In the genomic region with DNA sequence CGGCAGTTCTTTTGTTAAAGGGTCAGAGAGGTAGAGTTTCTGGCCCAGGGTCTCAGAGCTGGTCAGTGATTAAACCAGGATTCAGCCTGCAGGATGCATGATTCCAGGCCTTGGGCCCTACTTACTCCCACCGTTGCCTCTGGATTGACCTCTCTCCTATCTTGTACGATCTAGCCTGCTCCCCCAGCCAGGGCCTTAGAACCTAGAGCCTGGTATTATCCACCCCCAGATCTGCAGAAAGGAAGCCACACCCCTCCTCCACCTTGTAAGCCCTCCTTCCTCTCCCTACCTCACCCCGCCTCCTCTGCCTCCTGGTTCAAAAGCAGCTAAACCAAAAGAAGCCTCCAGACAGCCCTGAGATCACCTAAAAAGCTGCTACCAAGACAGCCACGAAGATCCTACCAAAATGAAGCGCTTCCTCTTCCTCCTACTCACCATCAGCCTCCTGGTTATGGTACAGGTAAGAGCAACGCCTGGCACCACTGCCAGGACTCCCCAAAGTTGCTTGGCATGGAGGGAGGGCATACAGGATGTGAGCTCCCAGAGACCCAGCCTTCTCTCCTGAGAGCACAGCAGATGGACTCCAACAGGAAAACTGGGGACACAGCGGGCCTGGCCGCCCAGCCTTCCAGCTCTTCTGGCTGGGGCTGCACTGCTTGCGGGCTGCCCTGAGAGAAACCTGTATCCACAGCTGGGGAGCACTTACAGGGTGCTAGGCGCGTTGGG, we compare ENCODE assay signal across 9 cellular contexts. TPM values are rescaled to one million over a fixed set of nuclear protein-coding genes. Genes with fewer than 3 reads are reported as not detected.
A peak's percentile ranks its signal among the peaks of the same experiment; 100 is the strongest.
DNase-seq lines count a peak whose midpoint lies in the region; ATAC-seq and TF ChIP-seq lines count a peak whose summit lies in the region.
"Had no signal": no experiment of that assay in that cellular context is flagged by ENCODE, and none has a peak within 500 bp of the region (broad histone marks: within the 10 kb centered on the region; RNA-seq: fewer than 3 reads in every experiment).

A gene with protein sequence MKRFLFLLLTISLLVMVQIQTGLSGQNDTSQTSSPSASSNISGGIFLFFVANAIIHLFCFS (plus strand): TSS at position 347 of the 726 bp plus-strand sequence. CDS start 60 bp downstream, at position 407.

- intact Hi-C loops in naive thymus-derived CD4-positive, alpha-beta T cell (cut with micrococcal nuclease), result loop anchor here (1.0 to 5.0 kb wide), 4 partner anchors 10 to 205 kb away; a partner anchor contains a TSS
- intact Hi-C loops in PC-3 (cut with micrococcal nuclease), result no loop called here

- peak within 1 kb of the TSS; percentile 81 for H3K27ac Mint-ChIP-seq in activated T-cell treated with anti-CD3 and anti-CD28 coated beads, Interleukin-2, amount 50 U/mL, for 72 hours
- H3K27ac Mint-ChIP-seq in naive thymus-derived CD4-positive, alpha-beta T cell, result peak within 1 kb of the TSS; percentile 87 to 99 (median 93)

- H3K9ac ChIP-seq in PC-3 (ENCODE audit: low read length), result no peak within 1 kb of the TSS

- peak within 1 kb of the TSS; percentile 77 for H3K27ac ChIP-seq in naive thymus-derived CD4-positive, alpha-beta T cell (ENCODE audit: low read depth, low read length)
- no peak within 1 kb of the TSS for H3K27ac ChIP-seq in PC-3 (ENCODE audit: low read length)

- H3K9me2 ChIP-seq in PC-3 (replicated peaks; ENCODE audit: low read length), result no peaks in the 10 kb centered on the region

- H3F3A ChIP-seq in PC-3 (ENCODE audit: low read length, unreplicated experiment), result no peaks in the 10 kb centered on the region

- H3K36me3 ChIP-seq in naive thymus-derived CD4-positive, alpha-beta T cell (ENCODE audit: control insufficient read depth in 2 of 3, insufficient read depth in 3 of 3, low read length in 3 of 3), result peaks cover 0 to 35% (median 20%) of the 10 kb centered on the region in 3 experiments
- H3K36me3 ChIP-seq in PC-3 (ENCODE audit: low read depth, low read length), result no peaks in the 10 kb centered on the region

- peak within 1 kb of the TSS; percentile 96 to 97 for H3K4me3 Mint-ChIP-seq in activated T-cell treated with anti-CD3 and anti-CD28 coated beads, Interleukin-2, amount 50 U/mL, for 72 hours
- peak within 1 kb of the TSS; percentile 79 to 100 (median 95) for H3K4me3 Mint-ChIP-seq in naive thymus-derived CD4-positive, alpha-beta T cell

- peak; percentile 53 to 64 for ATAC-seq in activated T-cell treated with anti-CD3 and anti-CD28 coated beads, Interleukin-2, amount 50 U/mL, for 72 hours (replicated peaks in 1 of 2)
- peak; percentile 82 for ATAC-seq in naive thymus-derived CD4-positive, alpha-beta T cell
- ATAC-seq in PC-3 (no peak), HG02588 (IDR thresholded peaks at IDR 0.05; ENCODE audit: unreplicated experiment) (no peak), HG02970 (IDR thresholded peaks at IDR 0.05; ENCODE audit: low FRiP score, unreplicated experiment) (no peak)

- no peaks in the 10 kb centered on the region for H3K79me2 ChIP-seq in PC-3 (ENCODE audit: low read length)

- POLR2A ChIA-PET in naive thymus-derived CD4-positive, alpha-beta T cell (lab: Charles Lee), result interaction anchor here (0.6 to 35.3 kb wide), 22 partner anchors 9 to 284 kb away, joined by 3 to 1967 read pairs (median 4); a partner anchor contains a TSS
- POLR2A ChIA-PET in PC-3 (lab: Charles Lee; ENCODE audit: unreplicated experiment), result no interaction called here

- no peaks in the 10 kb centered on the region for H3K9me3 Mint-ChIP-seq in activated T-cell treated with anti-CD3 and anti-CD28 coated beads, Interleukin-2, amount 50 U/mL, for 72 hours
- H3K9me3 Mint-ChIP-seq in naive thymus-derived CD4-positive, alpha-beta T cell, result peaks cover 0 to 5% (median 0%) of the 10 kb centered on the region in 11 donors

- H3K4me1 Mint-ChIP-seq in activated T-cell treated with anti-CD3 and anti-CD28 coated beads, Interleukin-2, amount 50 U/mL, for 72 hours (ENCODE audit: low read depth), result peaks cover 78% of the 10 kb centered on the region
- H3K4me1 Mint-ChIP-seq in naive thymus-derived CD4-positive, alpha-beta T cell, result peaks cover 58 to 86% (median 66%) of the 10 kb centered on the region in 7 donors

- DNase-seq in NAMALWA (ENCODE audit: low spot score) (peak; percentile 70), PC-3 (no peak), epidermal melanocyte (ENCODE audit: insufficient read length, low spot score) (no peak)
- peak; percentile 72 to 76 for DNase-seq in activated T-cell treated with anti-CD3 and anti-CD28 coated beads, Interleukin-2, amount 50 U/mL, for 72 hours
- peak; percentile 24 to 87 (median 79) for DNase-seq in naive thymus-derived CD4-positive, alpha-beta T cell

- no peaks in the 10 kb centered on the region for H3K9me3 ChIP-seq in naive thymus-derived CD4-positive, alpha-beta T cell (ENCODE audit: control insufficient read depth in 2 of 3, low read length in 3 of 3)
- H3K9me3 ChIP-seq in PC-3 (ENCODE audit: low read length), result no peaks in the 10 kb centered on the region

- no peaks in the 10 kb centered on the region for H3K27me3 ChIP-seq in naive thymus-derived CD4-positive, alpha-beta T cell (ENCODE audit: control insufficient read depth in 2 of 2, insufficient read depth in 2 of 2, low read length in 2 of 2)
- no peaks in the 10 kb centered on the region for H3K27me3 ChIP-seq in PC-3 (ENCODE audit: low read length)

- no peaks in the 10 kb centered on the region for H4K20me1 ChIP-seq in PC-3 (ENCODE audit: low read length)

- no peak within 1 kb of the TSS for H2AFZ ChIP-seq in PC-3 (ENCODE audit: low read length)

- no peaks in the 10 kb centered on the region for H3K27me3 Mint-ChIP-seq in activated T-cell treated with anti-CD3 and anti-CD28 coated beads, Interleukin-2, amount 50 U/mL, for 72 hours (ENCODE audit: low read depth)
- H3K27me3 Mint-ChIP-seq in naive thymus-derived CD4-positive, alpha-beta T cell, result no peaks in the 10 kb centered on the region

- peaks cover 5 to 6% of the 10 kb centered on the region in 2 donors for H3K36me3 Mint-ChIP-seq in activated T-cell treated with anti-CD3 and anti-CD28 coated beads, Interleukin-2, amount 50 U/mL, for 72 hours (ENCODE audit: insufficient read depth in 2 of 2)
- H3K36me3 Mint-ChIP-seq in naive thymus-derived CD4-positive, alpha-beta T cell, result peaks cover 13 to 39% (median 27%) of the 10 kb centered on the region in 5 donors

- H3K4me3 ChIP-seq in naive thymus-derived CD4-positive, alpha-beta T cell (ENCODE audit: low read length), result peak within 1 kb of the TSS; percentile 98
- H3K4me3 ChIP-seq in PC-3 (ENCODE audit: low read length), result no peak within 1 kb of the TSS

- no TSS peak for BruUV-seq in PC-3 (replicated peaks; lab: Mats Ljungman, UMichigan)

- H3K4me2 ChIP-seq in PC-3 (ENCODE audit: low read length), result no peak within 1 kb of the TSS

- CTCF ChIA-PET in naive thymus-derived CD4-positive, alpha-beta T cell (lab: Charles Lee), result interaction anchor here (0.9 to 19.8 kb wide), 6 partner anchors 9 to 100 kb away, joined by 3 to 541 read pairs (median 6); a partner anchor contains a TSS
- CTCF ChIA-PET in PC-3 (lab: Charles Lee), result no interaction called here

- peaks cover 66 to 67% of the 10 kb centered on the region in 2 donors for H3K4me1 ChIP-seq in naive thymus-derived CD4-positive, alpha-beta T cell (ENCODE audit: control insufficient read depth in 2 of 2, insufficient read depth in 2 of 2, low read length in 2 of 2)
- no peaks in the 10 kb centered on the region for H3K4me1 ChIP-seq in PC-3 (ENCODE audit: insufficient read depth, low read length)

- TF ChIP-seq POLR2A in GM19099 (IDR thresholded peaks at IDR 0.05; ENCODE audit: extremely low read depth, insufficient read length, low read depth), result peak; percentile 91

- TF ChIP-seq CTCF in PC-3 (conservative IDR thresholded peaks at IDR 0.05; ENCODE audit: low read depth, low read length), result no peak

RNA-seq across cellular contexts. Expression of the gene that starts here (rescaled TPM):
- 100 to 1,000 TPM; 213 to 245 TPM for total RNA-seq in activated T-cell treated with anti-CD3 and anti-CD28 coated beads, Interleukin-2, amount 50 U/mL, for 72 hours
- total RNA-seq in naive thymus-derived CD4-positive, alpha-beta T cell, result 1,000 to 10,000 TPM in 3 of 5 experiments, 100 to 1,000 TPM in 2; 719 to 1,390 (median 1,130) TPM
- polyA plus RNA-seq in naive thymus-derived CD4-positive, alpha-beta T cell, result 1,000 to 10,000 TPM; 7,628 to 8,133 TPM
- total RNA-seq in PC-3 (2014; rRNA removed), result not detected in 2 replicates
- total RNA-seq: kidney epithelial cell had no signal

Comparison
In these comparisons a context has a peak if more than half of its experiments do, and no peak if none do; other contexts are left out.
1. RNA of the gene that starts here (total RNA-seq): 719 to 1,390 TPM in naive thymus-derived CD4-positive, alpha-beta T cell and 213 to 245 TPM in activated T-cell treated with anti-CD3 and anti-CD28 coated beads, Interleukin-2, amount 50 U/mL, for 72 hours; not detected in PC-3; every median in the first group is over 100 times any median in the second.
2. DNase-seq: peak in NAMALWA (single experiment), activated T-cell treated with anti-CD3 and anti-CD28 coated beads, Interleukin-2, amount 50 U/mL, for 72 hours (2 of 2) and naive thymus-derived CD4-positive, alpha-beta T cell (9 of 9); none in PC-3 (single experiment) and epidermal melanocyte (single experiment).
3. ATAC-seq: peak in activated T-cell treated with anti-CD3 and anti-CD28 coated beads, Interleukin-2, amount 50 U/mL, for 72 hours (2 of 2) and naive thymus-derived CD4-positive, alpha-beta T cell (single experiment); none in PC-3 (single experiment), HG02588 (single experiment) and HG02970 (single experiment).